ENCODE assay signal across 8 cellular contexts in genomic region chr14:22872833-22873520, GRCh38. TPM values are rescaled to one million over a fixed set of nuclear protein-coding genes. Genes with fewer than 3 reads are reported as not detected.
A peak's percentile ranks its signal among the peaks of the same experiment; 100 is the strongest.
DNase-seq lines count a peak whose midpoint lies in the region; ATAC-seq and TF ChIP-seq lines count a peak whose summit lies in the region.

No MANE protein-coding gene starts in this region.

- no peaks in the 10 kb centered on the region for H3K27me3 ChIP-seq in CD8-positive, alpha-beta T cell (ENCODE audit: insufficient read depth, low read length)

- no peak for DNase-seq in CD8-positive, alpha-beta T cell
- DNase-seq in OCI-LY7 (ENCODE audit: low spot score) = no peak
- no peak for DNase-seq in endothelial cell (ENCODE audit: low spot score)
- DNase-seq in osteocyte (ENCODE audit: extremely low spot score, unreplicated experiment) = no peak
- DNase-seq in AG08395 (ENCODE audit: low spot score) = no peak
- no peak for DNase-seq in foreskin melanocyte

- no peaks in the 10 kb centered on the region for H3K9me3 Mint-ChIP-seq in CD8-positive, alpha-beta T cell
- H3K9me3 Mint-ChIP-seq in endothelial cell (ENCODE audit: unreplicated experiment) (no peaks in the 10 kb centered on the region), osteocyte (ENCODE audit: unreplicated experiment) (no peaks in the 10 kb centered on the region)

- peak overlapping the region; percentile 85 for H3K27ac ChIP-seq in CD8-positive, alpha-beta T cell (ENCODE audit: low read depth, low read length)
- peak overlapping the region; percentile 93 for H3K27ac ChIP-seq in OCI-LY7 (ENCODE audit: low read depth, low read length, poor library complexity, severe bottlenecking)

- BruUV-seq in OCI-LY7 (replicated peaks; lab: Mats Ljungman, UMichigan) = TSS peak; percentile 47

- H3K27ac Mint-ChIP-seq in CD8-positive, alpha-beta T cell = peak overlapping the region; percentile 92
- H3K27ac Mint-ChIP-seq in endothelial cell (ENCODE audit: unreplicated experiment) (peak overlapping the region; percentile 90), osteocyte (ENCODE audit: unreplicated experiment) (peak overlapping the region; percentile 87)

- no peak overlapping the region for H2AFZ ChIP-seq in OCI-LY7 (ENCODE audit: low read length)

- no peaks in the 10 kb centered on the region for H3K27me3 Mint-ChIP-seq in CD8-positive, alpha-beta T cell (ENCODE audit: low read depth)
- H3K27me3 Mint-ChIP-seq in endothelial cell (ENCODE audit: unreplicated experiment) = peaks cover 7% of the 10 kb centered on the region
- H3K27me3 Mint-ChIP-seq in osteocyte (ENCODE audit: unreplicated experiment) = no peaks in the 10 kb centered on the region

- no peaks in the 10 kb centered on the region for H3K9me2 ChIP-seq in OCI-LY7 (ENCODE audit: insufficient read depth, low read length)

- H3K4me2 ChIP-seq in OCI-LY7 (ENCODE audit: low read length) = peak overlapping the region; percentile 96

- peaks cover 56% of the 10 kb centered on the region for H3K36me3 Mint-ChIP-seq in CD8-positive, alpha-beta T cell
- H3K36me3 Mint-ChIP-seq in endothelial cell (ENCODE audit: low read depth, unreplicated experiment) (peaks cover 23% of the 10 kb centered on the region), osteocyte (ENCODE audit: unreplicated experiment) (peaks cover 17% of the 10 kb centered on the region)

- peaks cover 45% of the 10 kb centered on the region for H3K36me3 ChIP-seq in CD8-positive, alpha-beta T cell (ENCODE audit: insufficient read depth, low read length)
- H3K36me3 ChIP-seq in OCI-LY7 (ENCODE audit: insufficient read depth, low read length) = peaks cover 50% of the 10 kb centered on the region

- peaks cover 28% of the 10 kb centered on the region for H3K4me1 ChIP-seq in CD8-positive, alpha-beta T cell (ENCODE audit: insufficient read depth, low read length)
- H3K4me1 ChIP-seq in OCI-LY7 (ENCODE audit: insufficient read depth, low read length, poor library complexity, severe bottlenecking) = peaks cover 31% of the 10 kb centered on the region

- no peaks in the 10 kb centered on the region for H3K9me3 ChIP-seq in CD8-positive, alpha-beta T cell (ENCODE audit: low read length)
- no peaks in the 10 kb centered on the region for H3K9me3 ChIP-seq in OCI-LY7 (ENCODE audit: low read length)

- H3K79me2 ChIP-seq in OCI-LY7 (ENCODE audit: insufficient read depth, low read depth, low read length) = peaks cover 19% of the 10 kb centered on the region

- H4K20me1 ChIP-seq in OCI-LY7 (ENCODE audit: insufficient read depth, low read length) = no peaks in the 10 kb centered on the region

- no peak for ATAC-seq in CD8-positive, alpha-beta T cell
- no peak for ATAC-seq in HG02840 (IDR thresholded peaks at IDR 0.05; ENCODE audit: low FRiP score, unreplicated experiment)
- ATAC-seq in activated CD4-positive, CD25-positive, alpha-beta regulatory T cell treated with anti-CD3 and anti-CD28 coated beads, Interleukin-2, amount 50 U/mL, for 24 hours = no peak

- CTCF ChIA-PET in CD8-positive, alpha-beta T cell (lab: Charles Lee) = interaction anchor here (0.6 to 6.6 kb wide), 38 partner anchors 9 to 317 kb away, joined by 3 to 91 read pairs (median 5); partner anchors contain the start of genes AJUBA, DAD1, MRPL52 and OXA1L
- CTCF ChIA-PET in OCI-LY7 (lab: Charles Lee; ENCODE audit: unreplicated experiment) = interaction anchor here (0.6 to 2.9 kb wide), 6 partner anchors 13 to 284 kb away, joined by 3 to 11 read pairs (median 4); no protein-coding TSS in a partner anchor

- intact Hi-C loops in CD8-positive, alpha-beta T cell (cut with DNase I, micrococcal nuclease) = loop anchor here (1.0 to 5.0 kb wide), 6 partner anchors 13 to 46 kb away; partner anchors contain the start of genes RBM23 (in 2 of the 2) and MRPL52 (in 1 of the 2)
- intact Hi-C loops in OCI-LY7 (cut with micrococcal nuclease; ENCODE audit: unreplicated experiment) = loop anchor here (1.0 to 5.0 kb wide), 5 partner anchors 27 to 481 kb away; partner anchors contain the start of gene RBM23

- H3K4me3 Mint-ChIP-seq in CD8-positive, alpha-beta T cell = peak overlapping the region; percentile 91
- peak overlapping the region; percentile 96 for H3K4me3 Mint-ChIP-seq in endothelial cell (ENCODE audit: unreplicated experiment)
- H3K4me3 Mint-ChIP-seq in osteocyte (ENCODE audit: unreplicated experiment) = peak overlapping the region; percentile 82

- H3K4me3 ChIP-seq in CD8-positive, alpha-beta T cell (ENCODE audit: low read depth, low read length) = peak overlapping the region; percentile 82
- peak overlapping the region; percentile 86 for H3K4me3 ChIP-seq in OCI-LY7 (ENCODE audit: low read depth, low read length, poor library complexity, severe bottlenecking)

- no peak for TF ChIP-seq CTCF in CD8-positive, alpha-beta T cell (IDR thresholded peaks at IDR 0.05)
- TF ChIP-seq CTCF in OCI-LY7 (conservative IDR thresholded peaks at IDR 0.05; ENCODE audit: low read length) = peak; percentile 63; the same call in 1 of the 2 replicates
- TF ChIP-seq CTCF in endothelial cell (IDR thresholded peaks at IDR 0.05; ENCODE audit: unreplicated experiment) = no peak
- TF ChIP-seq CTCF in osteocyte (IDR thresholded peaks at IDR 0.05) = no peak

- H3K4me1 Mint-ChIP-seq in CD8-positive, alpha-beta T cell (ENCODE audit: low read depth) = peaks cover 36% of the 10 kb centered on the region
- H3K4me1 Mint-ChIP-seq in endothelial cell (ENCODE audit: unreplicated experiment) (peaks cover 13% of the 10 kb centered on the region), osteocyte (ENCODE audit: unreplicated experiment) (peaks cover 17% of the 10 kb centered on the region)

- POLR2A ChIA-PET in CD8-positive, alpha-beta T cell (lab: Charles Lee) = interaction anchor here (0.6 to 3.5 kb wide), 8 partner anchors 9 to 374 kb away, joined by 3 to 28 read pairs (median 6); partner anchors contain the start of genes OXA1L, RBM23 and REM2
- POLR2A ChIA-PET in OCI-LY7 (lab: Charles Lee) = interaction anchor here (0.5 to 5.5 kb wide), 15 partner anchors 10 to 439 kb away, joined by 3 to 65 read pairs (median 4); partner anchors contain the start of genes OXA1L and REM2

RNA-seq across cellular contexts. Expression of gene LRP10, which starts 1.4 kb away (rescaled TPM):
- 10 to 100 TPM; 37.1 to 39.2 TPM for total RNA-seq in CD8-positive, alpha-beta T cell
- 19.0 and 25.5 TPM in 2 replicates for total RNA-seq in OCI-LY7 (2014; rRNA removed; shearing (Covaris generic))
- 53.3 and 55.1 TPM in 2 replicates for total RNA-seq in OCI-LY7 (2022)
- 105 TPM for total RNA-seq in endothelial cell (ENCODE audit: unreplicated experiment)
- total RNA-seq in osteocyte = 171 and 182 TPM in 2 replicates

RNA-seq across cellular contexts. Expression of gene REM2, which starts 10.0 kb away (rescaled TPM):
- 1 to 10 TPM; 4.1 to 5.4 TPM for total RNA-seq in CD8-positive, alpha-beta T cell
- total RNA-seq in OCI-LY7 (2014; rRNA removed; shearing (Covaris generic)) = 1.1 and 5.7 TPM in 2 replicates
- total RNA-seq in OCI-LY7 (2022) (1.5 and 2.1 TPM in 2 replicates), endothelial cell (ENCODE audit: unreplicated experiment) (0.36 TPM), osteocyte (0.18 and 0.35 TPM in 2 replicates)

RNA-seq across cellular contexts. Expression of gene MMP14, which starts 36.6 kb away (rescaled TPM):
- 1 to 10 TPM; 1.4 TPM for total RNA-seq in CD8-positive, alpha-beta T cell
- total RNA-seq in OCI-LY7 (2014; rRNA removed; shearing (Covaris generic)) = 2.8 TPM in 2 replicates
- total RNA-seq in OCI-LY7 (2022) (9.0 and 11.9 TPM in 2 replicates), endothelial cell (ENCODE audit: unreplicated experiment) (819 TPM), osteocyte (490 and 518 TPM in 2 replicates)

RNA-seq across cellular contexts. Expression of gene MRPL52, which starts 43.3 kb away (rescaled TPM):
- total RNA-seq in CD8-positive, alpha-beta T cell = 10 to 100 TPM; 22.3 to 25.7 TPM
- total RNA-seq in OCI-LY7 (2014; rRNA removed; shearing (Covaris generic)) = 100 and 126 TPM in 2 replicates
- total RNA-seq in OCI-LY7 (2022) (164 and 181 TPM in 2 replicates), endothelial cell (ENCODE audit: unreplicated experiment) (126 TPM), osteocyte (74.3 and 74.7 TPM in 2 replicates)

RNA-seq across cellular contexts. Expression of gene RBM23, which starts 46.0 kb away (rescaled TPM):
- 100 to 1,000 TPM; 135 to 141 TPM for total RNA-seq in CD8-positive, alpha-beta T cell
- 81.0 and 106 TPM in 2 replicates for total RNA-seq in OCI-LY7 (2014; rRNA removed; shearing (Covaris generic))
- total RNA-seq in OCI-LY7 (2022) (90.1 and 91.0 TPM in 2 replicates), endothelial cell (ENCODE audit: unreplicated experiment) (52.4 TPM), osteocyte (89.4 and 93.3 TPM in 2 replicates)

Comparison
In these comparisons a context has a peak if more than half of its experiments do, and no peak if none do; other contexts are left out.
1. RNA of gene MMP14, which starts 36.6 kb away (total RNA-seq): 819 TPM in endothelial cell (single experiment) and 490 to 518 TPM in osteocyte; 2.8 to 11.9 TPM in OCI-LY7 and 1.4 TPM in CD8-positive, alpha-beta T cell; every median in the first group is over 10 times any median in the second.
2. Peak in every context shown above with its lines, with median percentiles within 50 percentile points of each other: H3K27ac Mint-ChIP-seq and H3K4me3 Mint-ChIP-seq.